ENCODE assay signal across 7 cellular contexts in genomic region chr6:1311400-1312192, GRCh38. TPM values are rescaled to one million over a fixed set of nuclear protein-coding genes. Genes with fewer than 3 reads are reported as not detected.
DNase-seq lines count a peak whose midpoint lies in the region; ATAC-seq, FAIRE-seq and TF ChIP-seq lines count a peak whose summit lies in the region.

Gene FOXQ1 (plus strand): TSS chr6:1312098. CDS start chr6:1312705, 607 bp downstream.

- no peaks in the 10 kb centered on the region for H4K20me1 ChIP-seq in PC-3 (ENCODE audit: low read length)
- peaks cover 11 to 13% of the 10 kb centered on the region in 2 experiments for H4K20me1 ChIP-seq in H1 (replicated peaks in 1 of 2; ENCODE audit: control insufficient read depth in 1 of 2, insufficient read depth in 2 of 2, low read length in 2 of 2)

- H3K9ac ChIP-seq in PC-3 (ENCODE audit: low read length): peak within 1 kb of the TSS; percentile 51
- H3K9ac ChIP-seq in H1 (replicated peaks in 1 of 4; ENCODE audit: extremely low read depth in 1 of 4, low read depth in 3 of 4, low read length in 3 of 4): no peak within 1 kb of the TSS

- peaks cover 19% of the 10 kb centered on the region; the same call in 1 of the 2 replicates for H3K23me2 ChIP-seq in H1 (ENCODE audit: low read depth, low read length)

- in situ Hi-C loops in GM13977 (cut with MboI; ENCODE audit: low pct_unique_long_range_greater_than_20kb, low sequenced_read_pairs, unreplicated experiment): no loop called here

- ATAC-seq in PC-3 (peak; percentile 71), mucosa of descending colon (peak; percentile 66), GM18861 (IDR thresholded peaks at IDR 0.05; ENCODE audit: unreplicated experiment) (no peak), HG03432 (IDR thresholded peaks at IDR 0.05; ENCODE audit: unreplicated experiment) (no peak)

- no peak within 1 kb of the TSS for H2BK120ac ChIP-seq in H1 (replicated peaks; ENCODE audit: low read depth, low read length)

- no peak within 1 kb of the TSS for H3K23ac ChIP-seq in H1 (ENCODE audit: insufficient read length)

- POLR2A ChIA-PET in PC-3 (lab: Charles Lee; ENCODE audit: unreplicated experiment) (interaction anchor here (0.7 kb wide), 1 partner anchor 23 kb away, joined by 4 read pairs; no protein-coding TSS in a partner anchor), H1 (lab: Charles Lee; ENCODE audit: partially characterized antibody) (interaction anchor here (1.1 kb wide), 1 partner anchor 74 kb away, joined by 3 read pairs; no protein-coding TSS in a partner anchor)

- H2BK20ac ChIP-seq in H1 (ENCODE audit: low read length): no peak within 1 kb of the TSS

- H3K36me3 ChIP-seq in PC-3 (ENCODE audit: low read depth, low read length) (no peaks in the 10 kb centered on the region), H1 (ENCODE audit: control insufficient read depth in 2 of 4, insufficient read depth in 4 of 4, low read length in 3 of 4) (no peaks in the 10 kb centered on the region; a peak in 1 of 8 replicates), mucosa of descending colon (ENCODE audit: low read depth) (no peaks in the 10 kb centered on the region)

- CTCF ChIA-PET in PC-3 (lab: Charles Lee) (interaction anchor here (0.7 to 1.1 kb wide), 2 partner anchors 13 to 14 kb away, joined by 3 to 4 read pairs; no protein-coding TSS in a partner anchor), H1 (lab: Charles Lee; ENCODE audit: partially characterized antibody) (interaction anchor here (0.7 to 2.5 kb wide), 20 partner anchors 11 to 359 kb away, joined by 3 to 10 read pairs (median 3); no protein-coding TSS in a partner anchor)

- H4K5ac ChIP-seq in H1 (ENCODE audit: insufficient read length, low read depth, low read length): no peak within 1 kb of the TSS

- FAIRE-seq in H1 (lab: Jason Lieb, UNC): no peak

- H2BK5ac ChIP-seq in H1 (ENCODE audit: low read depth, low read length): no peak within 1 kb of the TSS

- H3K4me3 ChIP-seq in PC-3 (ENCODE audit: low read length): peak within 1 kb of the TSS; percentile 79
- H3K4me3 ChIP-seq in H1 (ENCODE audit: extremely low read depth in 1 of 4, insufficient read depth in 2 of 4, low read depth in 3 of 4, low read length in 4 of 4): peak within 1 kb of the TSS; percentile 36 to 61 (median 44)
- no peak within 1 kb of the TSS for H3K4me3 ChIP-seq in mucosa of descending colon

- TF ChIP-seq POLR2A in H1 (IDR thresholded peaks at IDR 0.05; ENCODE audit: control extremely low read depth in 1 of 2, low read depth in 2 of 2, low read length in 2 of 2): no peak

- H3K9me2 ChIP-seq in PC-3 (replicated peaks; ENCODE audit: low read length): no peaks in the 10 kb centered on the region

- no peak within 1 kb of the TSS for H4K8ac ChIP-seq in H1 (ENCODE audit: extremely low read depth, insufficient read depth, low read length)

- H2AFZ ChIP-seq in PC-3 (ENCODE audit: low read length) (peak within 1 kb of the TSS; percentile 93), H1 (ENCODE audit: low read length) (peak within 1 kb of the TSS; percentile 91; the same call in 1 of the 2 replicates)

- no peak within 1 kb of the TSS for H3K18ac ChIP-seq in H1 (ENCODE audit: extremely low read depth, low read length)

- H2BK15ac ChIP-seq in H1 (ENCODE audit: low read length): no peak within 1 kb of the TSS

- peak; percentile 51 for DNase-seq in GM13977 (ENCODE audit: low spot score)
- peak; percentile 85 for DNase-seq in PC-3
- peak in 1 of 2 experiments; percentile 81 for DNase-seq in H1 (ENCODE audit: low read depth in 1 of 2, low spot score in 2 of 2)
- DNase-seq in mucosa of descending colon: peak; percentile 54 to 68 (median 57)
- DNase-seq in SIG-M5 (lab: John Stamatoyannopoulos, UW): no peak

- H3K4me2 ChIP-seq in PC-3 (ENCODE audit: low read length): peak within 1 kb of the TSS; percentile 86
- peak within 1 kb of the TSS; percentile 78 to 87 for H3K4me2 ChIP-seq in H1 (ENCODE audit: insufficient read depth in 1 of 2, low read depth in 2 of 2, low read length in 2 of 2)

- H2BK12ac ChIP-seq in H1 (ENCODE audit: low read depth, low read length): no peak within 1 kb of the TSS

- no peak within 1 kb of the TSS for H3K14ac ChIP-seq in H1 (ENCODE audit: insufficient read length)

- TF ChIP-seq EP300 in H1 (IDR thresholded peaks at IDR 0.05; ENCODE audit: borderline replicate concordance in 1 of 2, low read depth in 2 of 2, low read length in 2 of 2): no peak

- H3F3A ChIP-seq in PC-3 (ENCODE audit: low read length, unreplicated experiment): peaks cover 3% of the 10 kb centered on the region

- H3K4ac ChIP-seq in H1 (replicated peaks; ENCODE audit: insufficient read length, low read depth, low read length): no peak within 1 kb of the TSS

- no peaks in the 10 kb centered on the region for H3K79me1 ChIP-seq in H1 (ENCODE audit: low read depth, low read length)

- H3K27ac ChIP-seq in PC-3 (ENCODE audit: low read length): peak within 1 kb of the TSS; percentile 54
- no peak within 1 kb of the TSS for H3K27ac ChIP-seq in H1 (ENCODE audit: low read depth, low read length)

- WGBS in H1 (ENCODE audit: extremely low coverage in 1 of 2, insufficient coverage in 1 of 2, insufficient read length in 1 of 2, insufficient replicate concordance in 2 of 2, low coverage in 1 of 2, low lambda C conversion rate in 2 of 2, missing lambda C conversion rate in 1 of 2), 2 experiments: 2% methylated on average over 42 of the region's 73 CpGs; no CpG with 5 or more reads in 1 of the 2 experiments

- peaks cover 27% of the 10 kb centered on the region for H3K4me1 ChIP-seq in PC-3 (ENCODE audit: insufficient read depth, low read length)
- H3K4me1 ChIP-seq in H1 (replicated peaks in 1 of 4; ENCODE audit: control insufficient read depth in 3 of 4, insufficient read depth in 4 of 4, low read length in 3 of 4): peaks cover 0 to 20% (median 5%) of the 10 kb centered on the region in 4 experiments; a peak in 5 of 7 replicates
- H3K4me1 ChIP-seq in mucosa of descending colon (ENCODE audit: low read depth): peaks cover 16% of the 10 kb centered on the region

- H2AK5ac ChIP-seq in H1 (ENCODE audit: low read depth, low read length): no peak within 1 kb of the TSS

- H3K79me2 ChIP-seq in PC-3 (ENCODE audit: low read length) (peaks cover 20% of the 10 kb centered on the region), H1 (ENCODE audit: control insufficient read depth in 1 of 2, insufficient read depth in 2 of 2, low read length in 2 of 2) (no peaks in the 10 kb centered on the region)

- TF ChIP-seq RAD21 in H1 (IDR thresholded peaks at IDR 0.05 in 1 of 2, conservative IDR thresholded peaks at IDR 0.05 in 1 of 2; ENCODE audit: low read depth in 2 of 2, low read length in 2 of 2): 0 out of 4 replicates have a peak, but pooled peaks of 1 of the 2 experiments have one; percentile 5

- H3K9me3 ChIP-seq in PC-3 (ENCODE audit: low read length) (no peaks in the 10 kb centered on the region), H1 (ENCODE audit: insufficient read depth in 2 of 2, low read depth in 1 of 2, low read length in 1 of 2) (no peaks in the 10 kb centered on the region), mucosa of descending colon (no peaks in the 10 kb centered on the region)

- TF ChIP-seq CTCF in GM13977 (IDR thresholded peaks at IDR 0.05; ENCODE audit: extremely low read depth, insufficient read depth, missing control alignments) (no peak), PC-3 (conservative IDR thresholded peaks at IDR 0.05; ENCODE audit: low read depth, low read length) (no peak), H1 (IDR thresholded peaks at IDR 0.05; ENCODE audit: control extremely low read depth in 1 of 3, insufficient read depth in 1 of 3, low read depth in 1 of 3, low read length in 3 of 3) (no peak), mucosa of descending colon (IDR thresholded peaks at IDR 0.05) (no peak)

- intact Hi-C loops in PC-3 (cut with micrococcal nuclease): loop anchor here (5.0 kb wide), 1 partner anchor 44 kb away; no protein-coding TSS in a partner anchor
- intact Hi-C loops in mucosa of descending colon (cut with DNase I, micrococcal nuclease): no loop called here

- no peak within 1 kb of the TSS for H3K56ac ChIP-seq in H1 (replicated peaks; ENCODE audit: insufficient read length, low read depth, low read length)

- BruUV-seq in PC-3 (replicated peaks; lab: Mats Ljungman, UMichigan): TSS peak; percentile 23

- no peak within 1 kb of the TSS for H4K91ac ChIP-seq in H1 (replicated peaks; ENCODE audit: insufficient read length, low read length)

- H3K27me3 ChIP-seq in PC-3 (ENCODE audit: low read length) (no peaks in the 10 kb centered on the region), H1 (replicated peaks in 1 of 4; ENCODE audit: control insufficient read depth in 3 of 4, extremely low read depth in 1 of 4, insufficient read depth in 3 of 4, low read length in 3 of 4) (peaks cover 76 to 90% (median 86%) of the 10 kb centered on the region in 4 experiments)

TF ChIP-seq in H1, 55 proteins besides CTCF, POLR2A, EP300 and RAD21 (continues in another document):
- TF ChIP-seq SRF (IDR thresholded peaks at IDR 0.05; ENCODE audit: low read depth, low read length) (no peak), RFX5 (IDR thresholded peaks at IDR 0.05; ENCODE audit: borderline replicate concordance, low read depth, low read length) (no peak), KDM4A (IDR thresholded peaks at IDR 0.05; ENCODE audit: low read depth, low read length, severe bottlenecking) (peak; percentile 72), TAF1 (IDR thresholded peaks at IDR 0.05; ENCODE audit: low read depth, low read length) (0 out of 2 replicates have a peak, but pooled peaks have one; percentile 29), CBX8 (IDR thresholded peaks at IDR 0.05; ENCODE audit: borderline replicate concordance, low read depth, low read length) (0 out of 2 replicates have a peak, but pooled peaks have one; percentile 44), ZNF274 (IDR thresholded peaks at IDR 0.05; ENCODE audit: borderline replicate concordance, extremely low read depth, low read length) (no peak), GABPA (IDR thresholded peaks at IDR 0.05; ENCODE audit: borderline replicate concordance, insufficient read depth, low read length) (peak; percentile 50; the same call in 1 of the 2 replicates), CREB1 (IDR thresholded peaks at IDR 0.05) (peak; percentile 40; the same call in 1 of the 2 replicates), RNF2 (IDR thresholded peaks at IDR 0.05; ENCODE audit: borderline replicate concordance, low read depth, low read length, missing control alignments, poor library complexity, severe bottlenecking) (peak; percentile 61), ASH2L (IDR thresholded peaks at IDR 0.05; ENCODE audit: low read length) (peak; percentile 27)

RNA-seq across cellular contexts. Expression of gene FOXQ1, which starts in this region (rescaled TPM):
- total RNA-seq in PC-3 (2014; rRNA removed) (7.5 and 12.4 TPM in 2 replicates), mucosa of descending colon (under 1 TPM; 0.23 to 0.60 (median 0.58) TPM)
- not detected in 2 replicates for total RNA-seq in H1 (2021; fragmentation: NEBNext Ultra II Directional; extraction: Animal tissue kit (Norgen Biotek cat#: 25700))
- 0.03 TPM in 2 replicates for polyA plus RNA-seq in H1 (2011; rRNA removed)
- polyA plus RNA-seq in H1 (2011; cell fraction: cytosol; rRNA removed): 0.05 TPM
- not detected for polyA plus RNA-seq in H1 (2011; cell fraction: nucleus; rRNA removed)
- polyA plus RNA-seq in H1 (2012, experiment 1 of 2): 0.14 TPM in 1 of 4 replicates, not detected in the others
- polyA plus RNA-seq in H1 (2012, experiment 2 of 2): 0.17 TPM
- polyA plus RNA-seq in H1 (2013, experiment 1 of 2): 0.06 TPM
- 0.06 TPM for polyA plus RNA-seq in H1 (2013, experiment 2 of 2)
- polyA minus RNA-seq in H1 (2011; rRNA and poly(A)+ RNA removed): not detected in 2 replicates
- not detected for polyA minus RNA-seq in H1 (2011; cell fraction: cytosol; rRNA and poly(A)+ RNA removed)
- polyA minus RNA-seq in H1 (2011; cell fraction: nucleus; rRNA and poly(A)+ RNA removed): 0.30 TPM

Comparison
In these comparisons a context has a peak if more than half of its experiments do, and no peak if none do; other contexts are left out.
1. Peak in DNase-seq and ATAC-seq in mucosa of descending colon; RNA of the gene not detected or under 1 TPM.